19 cellular contexts compared by ENCODE assay signal in the genomic region with DNA sequence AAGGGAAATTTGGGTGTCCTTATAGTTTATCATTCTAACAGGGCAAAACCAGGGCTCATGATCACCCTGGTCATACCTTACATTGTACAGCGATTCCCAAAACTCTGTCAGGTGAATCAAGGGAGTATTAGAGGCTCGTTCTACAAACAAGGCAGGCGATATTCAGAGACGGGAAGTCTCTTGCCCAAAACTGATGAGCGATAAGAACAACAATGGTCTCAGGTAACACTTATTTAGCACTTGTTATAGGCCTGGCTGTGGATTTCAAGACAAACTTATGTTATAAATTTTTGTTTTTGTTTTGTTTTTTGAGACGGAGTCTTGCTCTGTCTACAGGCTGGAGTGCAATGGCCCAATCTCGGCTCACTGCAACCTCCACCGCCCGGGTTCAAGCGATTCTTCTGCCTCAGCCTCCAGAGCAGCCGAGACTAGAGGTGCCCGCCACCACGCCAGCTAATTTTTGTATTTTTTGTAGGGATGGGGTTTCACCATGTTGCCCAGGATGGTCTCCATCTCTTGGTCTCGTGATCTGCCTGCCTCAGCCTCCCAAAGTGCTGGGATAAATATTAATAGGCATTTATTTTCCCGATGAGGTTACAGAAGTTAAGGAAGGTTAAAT. TPM values are rescaled to one million over a fixed set of nuclear protein-coding genes. Genes with fewer than 3 reads are reported as not detected.
"Had no signal": no experiment of that assay in that cellular context is flagged by ENCODE, and none has a peak within 500 bp of the region (broad histone marks: within the 10 kb centered on the region; RNA-seq: fewer than 3 reads in every experiment).

No MANE protein-coding gene starts in this region.

- ATAC-seq: HepG2, T-cell had no signal

- H3K27me3 ChIP-seq: MG63 had no signal

- H3K9ac ChIP-seq: SK-N-SH had no signal

- H3K4me2 ChIP-seq: SK-N-SH had no signal

- DNase-seq: KBM-7, MG63, NCI-H1092, NCI-H1105 treated with DMSO at 0.1 percent for 48 hours, NCI-H1436, NCI-H187, NCI-H2029, NCI-H2081 treated with DMSO at 0.1 percent for 48 hours, NCI-H2171, NCI-H226, NCI-H446, NCI-H510A, NCI-H524 treated with DMSO at 0.1 percent for 48 hours, NCI-H774, SK-N-SH, SW 1271, T-cell had no signal

- H3K36me3 ChIP-seq: MG63 had no signal

- H3K4me3 ChIP-seq: MG63 had no signal

- H3K9me3 ChIP-seq: MG63, SK-N-SH had no signal

RNA-seq across cellular contexts. Expression of a gene that starts 12.8 kb away (rescaled TPM):
- total RNA-seq: HepG2, SK-MEL-5 had no signal
- polyA plus RNA-seq: HepG2 had no signal
